Comparison of ENCODE assay signal across 4 cellular contexts in the genomic region with DNA sequence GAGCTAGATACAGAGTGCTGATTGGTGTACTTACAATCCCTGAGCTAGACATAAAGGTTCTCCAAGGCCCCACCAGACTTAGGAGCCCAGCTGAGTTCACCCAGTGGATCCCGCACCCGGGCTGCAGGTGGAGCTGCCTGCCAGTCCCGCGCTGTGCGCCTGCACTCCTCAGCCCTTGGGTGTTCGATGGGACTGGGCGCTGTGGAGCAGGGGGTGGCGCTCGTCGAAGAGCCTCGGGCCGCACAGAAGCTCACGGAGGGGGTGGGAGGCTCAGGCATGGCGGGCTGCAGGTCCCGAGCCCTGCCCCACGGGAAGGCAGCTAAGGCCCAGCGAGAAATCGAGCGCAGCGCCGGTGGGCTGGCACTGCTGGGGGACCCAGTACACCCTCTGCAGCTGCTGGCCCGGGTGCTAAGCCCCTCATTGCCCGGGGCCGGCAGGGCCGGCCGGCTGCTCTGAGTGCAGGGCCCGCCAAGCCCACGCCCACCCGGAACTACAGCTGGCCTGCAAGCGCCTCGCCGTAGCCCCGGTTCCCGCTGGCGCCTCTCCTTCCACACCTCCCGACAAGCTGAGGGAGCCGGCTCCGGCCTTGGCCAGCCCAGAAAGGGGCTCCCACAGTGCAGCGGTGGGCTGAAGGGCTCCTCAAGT. TPM values are rescaled to one million over a fixed set of nuclear protein-coding genes. Genes with fewer than 3 reads are reported as not detected.
"Had no signal": no experiment of that assay in that cellular context is flagged by ENCODE, and none has a peak within 500 bp of the region (broad histone marks: within the 10 kb centered on the region; RNA-seq: fewer than 3 reads in every experiment).

No MANE protein-coding gene starts in this region.

RNA-seq across cellular contexts. Expression of gene ACSBG1, which starts 11.7 kb away (rescaled TPM):
- total RNA-seq: kidney epithelial cell, left lobe of liver, lung microvascular endothelial cell had no signal
- polyA plus RNA-seq: mammary epithelial cell had no signal
